Comparison of ENCODE assay signal across 29 cellular contexts in genomic region chr2:54446625-54447024, GRCh38.
"Had no signal": no experiment of that assay in that cellular context is flagged by ENCODE, and none has a peak within 500 bp of the region (broad histone marks: within the 10 kb centered on the region; RNA-seq: fewer than 3 reads in every experiment).

No MANE protein-coding gene starts in this region.

- ATAC-seq: activated CD4-positive, alpha-beta T cell treated with anti-CD3 and anti-CD28 coated beads for 36 hours; activated CD8-positive, alpha-beta memory T cell treated with anti-CD3 and anti-CD28 coated beads, Interleukin-2, amount 10 ng/mL, durations not matched to agents 7 days and 5 days; activated CD8-positive, alpha-beta T cell treated with anti-CD3 and anti-CD28 coated beads, Interleukin-2, amount 10 ng/mL, durations not matched to agents 7 days and 5 days; effector memory CD8-positive, alpha-beta T cell; foreskin keratinocyte; gastrocnemius medialis had no signal

- H3K36me3 ChIP-seq: ascending aorta, brain microvascular endothelial cell, esophagus muscularis mucosa, gastrocnemius medialis had no signal

- DNase-seq: activated CD4-positive, alpha-beta memory T cell treated with anti-CD3 and anti-CD28 coated beads for 36 hours; activated CD4-positive, alpha-beta T cell treated with anti-CD3 and anti-CD28 coated beads for 36 hours; activated CD4-positive, alpha-beta T cell treated with anti-CD3 and anti-CD28 coated beads, Interleukin-2, amount 10 ng/mL, durations not matched to agents 24 days and 14 days; activated CD4-positive, CD25-positive, alpha-beta regulatory T cell; activated CD4-positive, CD25-positive, alpha-beta regulatory T cell treated with anti-CD3 and anti-CD28 coated beads, Interleukin-2, amount 50 U/mL, for 72 hours; activated CD8-positive, alpha-beta memory T cell treated with anti-CD3 and anti-CD28 coated beads, Interleukin-2, amount 10 ng/mL, durations not matched to agents 7 days and 5 days; activated CD8-positive, alpha-beta memory T cell treated with anti-CD3 and anti-CD28 coated beads, Interleukin-2, amount 50 U/mL, for 4 hours; activated CD8-positive, alpha-beta T cell treated with anti-CD3 and anti-CD28 coated beads, Interleukin-2, amount 10 ng/mL, durations not matched to agents 7 days and 5 days; activated effector memory CD4-positive, alpha-beta T cell treated with anti-CD3 and anti-CD28 coated beads, Interleukin-2, amount 50 U/mL, for 16 hours; activated naive CD4-positive, alpha-beta T cell treated with anti-CD3 and anti-CD28 coated beads for 36 hours; activated naive CD8-positive, alpha-beta T cell treated with anti-CD3 and anti-CD28 coated beads, Interleukin-2, amount 10 ng/mL, durations not matched to agents 7 days and 5 days; activated T-cell treated with anti-CD3 and anti-CD28 coated beads, Interleukin-2, amount 50 U/mL, for 1 hour; activated T-cell treated with anti-CD3 and anti-CD28 coated beads, Interleukin-2, amount 50 U/mL, for 48 hours; brain microvascular endothelial cell; caudate nucleus; cortex of kidney; dermis blood vessel endothelial cell; effector CD4-positive, alpha-beta T cell; effector memory CD8-positive, alpha-beta T cell; erythroblast; foreskin keratinocyte; gastrocnemius medialis; glutamatergic neuron; T-helper 2 cell had no signal

- H3K9me3 Mint-ChIP-seq: activated CD4-positive, alpha-beta memory T cell treated with anti-CD3 and anti-CD28 coated beads for 36 hours; activated CD4-positive, alpha-beta T cell treated with anti-CD3 and anti-CD28 coated beads, Interleukin-2, amount 10 ng/mL, durations not matched to agents 24 days and 14 days; activated naive CD4-positive, alpha-beta T cell treated with anti-CD3 and anti-CD28 coated beads for 36 hours; activated naive CD4-positive, alpha-beta T cell treated with anti-CD3 and anti-CD28 coated beads, Interleukin-2, amount 50 U/mL, for 24 hours; activated naive CD8-positive, alpha-beta T cell treated with anti-CD3 and anti-CD28 coated beads, Interleukin-2, amount 10 ng/mL, durations not matched to agents 7 days and 5 days; activated T-helper 1 cell treated with anti-CD3 and anti-CD28 coated beads, Interleukin-12 subunit alpha, Interleukin-12 subunit beta, Interleukin-2, Interleukin-4 antibody, amounts not matched to agents 30 ng/mL and 10 ng/mL and 1 ng/mL, durations not matched to agents 14 hours and 24 hours and 36 hours; activated T-helper 2 cell treated with anti-CD3 and anti-CD28 coated beads, Interferon-gamma antibody, Interleukin-2, Interleukin-4, amounts not matched to agents 10 μg/mL and 5 μg/mL and 100 μg/mL, durations not matched to agents 14 hours and 24 hours and 36 hours; effector memory CD8-positive, alpha-beta T cell had no signal

- H3K27ac Mint-ChIP-seq: activated CD4-positive, alpha-beta memory T cell treated with anti-CD3 and anti-CD28 coated beads for 36 hours; activated CD4-positive, alpha-beta T cell treated with anti-CD3 and anti-CD28 coated beads for 36 hours; activated CD4-positive, alpha-beta T cell treated with anti-CD3 and anti-CD28 coated beads, Interleukin-2, amount 10 ng/mL, durations not matched to agents 24 days and 14 days; activated CD8-positive, alpha-beta memory T cell treated with anti-CD3 and anti-CD28 coated beads, Interleukin-2, amount 10 ng/mL, durations not matched to agents 7 days and 5 days; activated CD8-positive, alpha-beta T cell treated with anti-CD3 and anti-CD28 coated beads, Interleukin-2, amount 10 ng/mL, durations not matched to agents 7 days and 5 days; activated naive CD4-positive, alpha-beta T cell treated with anti-CD3 and anti-CD28 coated beads for 36 hours; activated naive CD4-positive, alpha-beta T cell treated with anti-CD3 and anti-CD28 coated beads, Interleukin-2, amount 50 U/mL, for 24 hours; activated naive CD8-positive, alpha-beta T cell treated with anti-CD3 and anti-CD28 coated beads, Interleukin-2, amount 10 ng/mL, durations not matched to agents 7 days and 5 days; activated T-helper 1 cell treated with anti-CD3 and anti-CD28 coated beads, Interleukin-12 subunit alpha, Interleukin-12 subunit beta, Interleukin-2, Interleukin-4 antibody, amounts not matched to agents 30 ng/mL and 10 ng/mL and 1 ng/mL, durations not matched to agents 14 hours and 24 hours and 36 hours; activated T-helper 2 cell treated with anti-CD3 and anti-CD28 coated beads, Interferon-gamma antibody, Interleukin-2, Interleukin-4, amounts not matched to agents 10 μg/mL and 5 μg/mL and 100 μg/mL, durations not matched to agents 14 hours and 24 hours and 36 hours had no signal

- H3K9me3 ChIP-seq: ascending aorta, esophagus muscularis mucosa, gastrocnemius medialis had no signal

- H3K27ac ChIP-seq: ascending aorta, brain microvascular endothelial cell, foreskin keratinocyte, gastrocnemius medialis had no signal

- H3K4me1 ChIP-seq: ascending aorta, foreskin keratinocyte had no signal

- H3K27me3 Mint-ChIP-seq: activated naive CD4-positive, alpha-beta T cell treated with anti-CD3 and anti-CD28 coated beads, Interleukin-2, amount 50 U/mL, for 24 hours had no signal

- H3K36me3 Mint-ChIP-seq: activated CD4-positive, alpha-beta memory T cell treated with anti-CD3 and anti-CD28 coated beads for 36 hours; activated CD8-positive, alpha-beta memory T cell treated with anti-CD3 and anti-CD28 coated beads, Interleukin-2, amount 10 ng/mL, durations not matched to agents 7 days and 5 days; activated naive CD4-positive, alpha-beta T cell treated with anti-CD3 and anti-CD28 coated beads, Interleukin-2, amount 50 U/mL, for 24 hours; activated naive CD8-positive, alpha-beta T cell treated with anti-CD3 and anti-CD28 coated beads, Interleukin-2, amount 10 ng/mL, durations not matched to agents 7 days and 5 days had no signal

- H3K4me1 Mint-ChIP-seq: activated CD4-positive, alpha-beta T cell treated with anti-CD3 and anti-CD28 coated beads for 36 hours; activated CD4-positive, alpha-beta T cell treated with anti-CD3 and anti-CD28 coated beads, Interleukin-2, amount 10 ng/mL, durations not matched to agents 24 days and 14 days; activated CD8-positive, alpha-beta memory T cell treated with anti-CD3 and anti-CD28 coated beads, Interleukin-2, amount 10 ng/mL, durations not matched to agents 7 days and 5 days; activated naive CD4-positive, alpha-beta T cell treated with anti-CD3 and anti-CD28 coated beads, Interleukin-2, amount 50 U/mL, for 24 hours; activated naive CD8-positive, alpha-beta T cell treated with anti-CD3 and anti-CD28 coated beads, Interleukin-2, amount 10 ng/mL, durations not matched to agents 7 days and 5 days had no signal

- H3K4me3 ChIP-seq: ascending aorta, esophagus muscularis mucosa, gastrocnemius medialis had no signal

- H3K27me3 ChIP-seq: ascending aorta, brain microvascular endothelial cell, esophagus muscularis mucosa, foreskin keratinocyte, gastrocnemius medialis had no signal

- H3K4me3 Mint-ChIP-seq: activated CD4-positive, alpha-beta memory T cell treated with anti-CD3 and anti-CD28 coated beads for 36 hours; activated CD4-positive, alpha-beta T cell treated with anti-CD3 and anti-CD28 coated beads for 36 hours; activated CD4-positive, alpha-beta T cell treated with anti-CD3 and anti-CD28 coated beads, Interleukin-2, amount 10 ng/mL, durations not matched to agents 24 days and 14 days; activated CD8-positive, alpha-beta memory T cell treated with anti-CD3 and anti-CD28 coated beads, Interleukin-2, amount 10 ng/mL, durations not matched to agents 7 days and 5 days; activated CD8-positive, alpha-beta T cell treated with anti-CD3 and anti-CD28 coated beads, Interleukin-2, amount 10 ng/mL, durations not matched to agents 7 days and 5 days; activated naive CD4-positive, alpha-beta T cell treated with anti-CD3 and anti-CD28 coated beads for 36 hours; activated naive CD4-positive, alpha-beta T cell treated with anti-CD3 and anti-CD28 coated beads, Interleukin-2, amount 50 U/mL, for 24 hours; activated naive CD8-positive, alpha-beta T cell treated with anti-CD3 and anti-CD28 coated beads, Interleukin-2, amount 10 ng/mL, durations not matched to agents 7 days and 5 days; activated T-helper 1 cell treated with anti-CD3 and anti-CD28 coated beads, Interleukin-12 subunit alpha, Interleukin-12 subunit beta, Interleukin-2, Interleukin-4 antibody, amounts not matched to agents 30 ng/mL and 10 ng/mL and 1 ng/mL, durations not matched to agents 14 hours and 24 hours and 36 hours; effector memory CD8-positive, alpha-beta T cell had no signal
